ENCODE assay signal across 13 cellular contexts in genomic region chr3:35659808-35660207, GRCh38.
DNase-seq lines count a peak whose midpoint lies in the region; ATAC-seq and TF ChIP-seq lines count a peak whose summit lies in the region.
"Had no signal": no experiment of that assay in that cellular context is flagged by ENCODE, and none has a peak within 500 bp of the region (broad histone marks: within the 10 kb centered on the region; RNA-seq: fewer than 3 reads in every experiment).

No MANE protein-coding gene starts in this region.

- H3K27me3 ChIP-seq in RWPE2 (ENCODE audit: insufficient read depth, poor library complexity, severe bottlenecking): peaks cover 6% of the 10 kb centered on the region

- no peaks in the 10 kb centered on the region for H3K4me1 ChIP-seq in RWPE2 (ENCODE audit: insufficient read depth, poor library complexity, severe bottlenecking)

- peaks cover 2% of the 10 kb centered on the region for H3K27me3 Mint-ChIP-seq in nephron progenitor cell (ENCODE audit: low read depth, poor library complexity)

- peaks cover 13% of the 10 kb centered on the region for H3K4me1 Mint-ChIP-seq in nephron progenitor cell

- H3K4me3 Mint-ChIP-seq in nephron progenitor cell: no peak overlapping the region
- H3K4me3 Mint-ChIP-seq: stimulated activated naive CD8-positive, alpha-beta T cell treated with anti-CD3 and anti-CD28 coated beads, Interleukin-15, Interleukin-2, amounts not matched to agents 100 ng/mL and 50 ng/mL, for 24 hours had no signal

- DNase-seq in COLO668 (lab: John Stamatoyannopoulos, UW; ENCODE audit: unreplicated experiment): peak; percentile 15
- no peak for DNase-seq in RWPE2 (ENCODE audit: low spot score)
- DNase-seq in kidney glomerular epithelial cell (lab: John Stamatoyannopoulos, UW): peak; percentile 10
- no peak for DNase-seq in nephron progenitor cell
- no peak for DNase-seq in hippocampal formation (lab: John Stamatoyannopoulos, UW)
- DNase-seq in stimulated activated CD4-positive, alpha-beta T cell treated with anti-CD3 and anti-CD28 coated beads, Interleukin-15, amount 100 ng/mL, for 24 hours: no peak
- DNase-seq: activated CD8-positive, alpha-beta memory T cell treated with anti-CD3 and anti-CD28 coated beads, Interleukin-2, amount 50 U/mL, for 48 hours; NCI-H774 had no signal

- H3K9me3 Mint-ChIP-seq in nephron progenitor cell: no peaks in the 10 kb centered on the region
- H3K9me3 Mint-ChIP-seq: stimulated activated naive CD8-positive, alpha-beta T cell treated with anti-CD3 and anti-CD28 coated beads, Interleukin-15, Interleukin-2, amounts not matched to agents 100 ng/mL and 50 ng/mL, for 24 hours had no signal

- no peaks in the 10 kb centered on the region for H3K36me3 ChIP-seq in RWPE2 (ENCODE audit: low read depth)
- H3K36me3 ChIP-seq: esophagus muscularis mucosa, neutrophil had no signal

- H3K36me3 Mint-ChIP-seq in nephron progenitor cell (ENCODE audit: low read depth): no peaks in the 10 kb centered on the region

- ATAC-seq in HG02884 (IDR thresholded peaks at IDR 0.05; ENCODE audit: unreplicated experiment) (peak; percentile 42), RWPE2 (ENCODE audit: low read depth) (peak; percentile 36; the same call in 1 of the 3 replicates), HG02938 (IDR thresholded peaks at IDR 0.05; ENCODE audit: unreplicated experiment) (no peak)

- TF ChIP-seq CTCF in RWPE2 (IDR thresholded peaks at IDR 0.05; ENCODE audit: poor library complexity, severe bottlenecking) (peak; percentile 12), nephron progenitor cell (IDR thresholded peaks at IDR 0.05) (no peak)

- peaks cover 2% of the 10 kb centered on the region for H3K9me3 ChIP-seq in RWPE2 (ENCODE audit: severe bottlenecking)
- H3K9me3 ChIP-seq: esophagus muscularis mucosa, neutrophil had no signal

- H3K27ac ChIP-seq in RWPE2 (ENCODE audit: poor library complexity, severe bottlenecking): no peak overlapping the region
- H3K27ac ChIP-seq: esophagus muscularis mucosa, neutrophil had no signal

- H3K27ac Mint-ChIP-seq in nephron progenitor cell: no peak overlapping the region
- H3K27ac Mint-ChIP-seq: stimulated activated naive CD8-positive, alpha-beta T cell treated with anti-CD3 and anti-CD28 coated beads, Interleukin-15, Interleukin-2, amounts not matched to agents 100 ng/mL and 50 ng/mL, for 24 hours had no signal

- no peak overlapping the region for H3K4me3 ChIP-seq in RWPE2 (ENCODE audit: severe bottlenecking)
- H3K4me3 ChIP-seq: esophagus muscularis mucosa had no signal

Comparison
In these comparisons a context has a peak if more than half of its experiments do, and no peak if none do; other contexts are left out.
1. DNase-seq: peak in COLO668 (single experiment) and kidney glomerular epithelial cell (single experiment); none in RWPE2 (single experiment), nephron progenitor cell (single experiment), hippocampal formation (0 of 2) and stimulated activated CD4-positive, alpha-beta T cell treated with anti-CD3 and anti-CD28 coated beads, Interleukin-15, amount 100 ng/mL, for 24 hours (single experiment).